ENCODE assay signal across 9 cellular contexts in the genomic region with DNA sequence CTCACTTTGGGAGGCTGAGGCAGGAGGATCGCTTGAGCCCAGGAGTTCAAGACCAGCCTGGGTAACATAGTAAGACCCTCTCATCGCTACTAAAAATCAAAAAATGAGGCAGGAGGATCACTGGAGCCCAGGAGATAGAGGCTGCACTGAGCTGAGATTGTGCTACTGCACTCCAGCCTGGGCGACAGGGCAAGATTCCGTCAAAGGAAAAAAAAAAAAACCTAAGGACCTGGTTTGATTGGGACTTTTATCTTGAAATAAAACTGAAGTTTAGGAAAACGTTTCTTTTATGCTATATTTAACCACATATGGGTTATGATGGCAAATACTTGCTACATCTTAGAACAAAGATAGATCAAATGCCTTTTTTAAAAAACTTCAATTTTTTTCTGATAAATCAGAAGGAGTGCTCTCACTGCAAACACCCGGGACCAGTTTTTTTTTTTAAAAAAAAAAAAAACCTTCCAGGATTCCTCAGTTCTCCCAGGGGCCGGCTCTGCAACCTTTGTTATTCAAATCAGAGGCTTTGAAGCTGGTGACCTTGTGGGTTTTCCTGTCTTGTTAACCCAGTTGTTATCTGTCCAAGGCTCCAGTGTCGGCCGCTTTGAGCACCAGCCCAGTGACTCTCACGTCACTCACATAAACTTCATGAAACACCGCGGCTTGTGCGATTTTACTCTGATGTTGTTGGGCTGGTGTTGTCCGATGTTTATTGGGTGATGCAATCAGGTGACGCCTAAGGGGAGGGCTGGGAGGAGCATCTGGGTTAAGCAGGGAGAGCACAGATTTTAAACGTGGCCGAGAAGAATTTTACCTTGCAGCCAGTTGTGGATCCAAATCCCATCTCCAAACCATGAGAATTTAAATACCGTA. TPM values are rescaled to one million over a fixed set of nuclear protein-coding genes. Genes with fewer than 3 reads are reported as not detected.
DNase-seq lines count a peak whose midpoint lies in the region; ATAC-seq and TF ChIP-seq lines count a peak whose summit lies in the region.
"Had no signal": no experiment of that assay in that cellular context is flagged by ENCODE, and none has a peak within 500 bp of the region (broad histone marks: within the 10 kb centered on the region; RNA-seq: fewer than 3 reads in every experiment).

No MANE protein-coding gene starts in this region.

- ATAC-seq in omental fat pad (ENCODE audit: low FRiP score) (peak; percentile 66), HG03460 (IDR thresholded peaks at IDR 0.05; ENCODE audit: unreplicated experiment) (no peak)

- DNase-seq in GM03348 (ENCODE audit: low spot score), result peak; percentile 85
- DNase-seq in NCI-H1694 (lab: John Stamatoyannopoulos, UW), result peak; percentile 52
- peak; percentile 35 for DNase-seq in activated CD4-positive, alpha-beta T cell treated with anti-CD3 and anti-CD28 coated beads, Interleukin-2, amount 50 U/mL, for 1 hour
- peak; percentile 93 for DNase-seq in fibroblast of villous mesenchyme (ENCODE audit: low read depth)
- peak; percentile 58 for DNase-seq in omental fat pad (ENCODE audit: low spot score)
- no peak for DNase-seq in UCSD-AML1 (lab: John Stamatoyannopoulos, UW; ENCODE audit: unreplicated experiment)
- no peak for DNase-seq in NCI-H510A (lab: John Stamatoyannopoulos, UW)

- TF ChIP-seq CTCF in fibroblast of villous mesenchyme (IDR thresholded peaks at IDR 0.05; ENCODE audit: insufficient read depth, low read depth, low read length) (no peak), omental fat pad (IDR thresholded peaks at IDR 0.05) (no peak)

- peak overlapping the region; percentile 9 for H3K4me3 ChIP-seq in fibroblast of villous mesenchyme (ENCODE audit: low read depth, low read length)

RNA-seq across cellular contexts. Expression of a gene that starts 10.5 kb away (rescaled TPM):
- under 0.01 TPM in 1 of 2 replicates, not detected in the other for total RNA-seq in fibroblast of villous mesenchyme
- total RNA-seq in omental fat pad, result not detected
- total RNA-seq: T-helper 2 cell treated with Interferon-gamma antibody and Interleukin-4, amounts not matched to agents 100 ng/mL and 5 ng/mL, for 36 hours had no signal

RNA-seq across cellular contexts. Expression of a gene that starts 24.7 kb away (rescaled TPM):
- total RNA-seq in fibroblast of villous mesenchyme (not detected in 2 replicates), omental fat pad (under 1 TPM in 1 of 4 donors, not detected in 3; 0.56 TPM)
- total RNA-seq: T-helper 2 cell treated with Interferon-gamma antibody and Interleukin-4, amounts not matched to agents 100 ng/mL and 5 ng/mL, for 36 hours had no signal

Comparison
In these comparisons a context has a peak if more than half of its experiments do, and no peak if none do; other contexts are left out.
1. DNase-seq: peak in GM03348 (single experiment), NCI-H1694 (single experiment), activated CD4-positive, alpha-beta T cell treated with anti-CD3 and anti-CD28 coated beads, Interleukin-2, amount 50 U/mL, for 1 hour (single experiment), fibroblast of villous mesenchyme (single experiment) and omental fat pad (single experiment); none in UCSD-AML1 (single experiment) and NCI-H510A (single experiment).